ENCODE assay signal across 30 cellular contexts in genomic region chr3:157464283-157464682, GRCh38. TPM values are rescaled to one million over a fixed set of nuclear protein-coding genes. Genes with fewer than 3 reads are reported as not detected.
DNase-seq lines count a peak whose midpoint lies in the region; ATAC-seq and TF ChIP-seq lines count a peak whose summit lies in the region.
"Had no signal": no experiment of that assay in that cellular context is flagged by ENCODE, and none has a peak within 500 bp of the region (broad histone marks: within the 10 kb centered on the region; RNA-seq: fewer than 3 reads in every experiment).

No MANE protein-coding gene starts in this region.

- DNase-seq in HFFc6 (peak; percentile 57), NCI-H2171 treated with DMSO at 0.1 percent for 48 hours (lab: John Stamatoyannopoulos, UW) (peak; percentile 65), fibroblast of lung (ENCODE audit: low read depth in 2 of 2) (peak; percentile 60 to 62), myocyte (ENCODE audit: low read depth) (peak; percentile 57), ovary (no peak), glutamatergic neuron (no peak), mucosa of descending colon (no peak), ureter (ENCODE audit: low spot score) (no peak)
- DNase-seq: activated CD4-positive, alpha-beta T cell treated with anti-CD3 and anti-CD28 coated beads, Interleukin-2, amount 10 ng/mL, durations not matched to agents 24 days and 14 days; activated effector memory CD4-positive, alpha-beta T cell treated with Interleukin-2 at 50 U/mL for 16 hours; activated T-cell treated with anti-CD3 and anti-CD28 coated beads, Interleukin-2, amount 50 U/mL, for 1 hour; anterior cingulate cortex; C1 segment of cervical spinal cord; COR-L47; cortex of kidney; effector memory CD8-positive, alpha-beta T cell; kidney glomerular epithelial cell; NCI-H1930; NCI-H774; retina; spleen; stimulated activated CD4-positive, alpha-beta T cell treated with anti-CD3 and anti-CD28 coated beads, Interleukin-2, amount 100 ng/mL, for 24 hours; stimulated activated naive CD8-positive, alpha-beta T cell treated with anti-CD3 and anti-CD28 coated beads, Interleukin-15, Interleukin-2, amounts not matched to agents 100 U/mL and 50 U/mL, for 24 hours; T-cell had no signal

- no peaks in the 10 kb centered on the region for H3K36me3 ChIP-seq in fibroblast of lung (ENCODE audit: control insufficient read depth, insufficient read depth, low read length)
- H3K36me3 ChIP-seq in ovary = no peaks in the 10 kb centered on the region
- H3K36me3 ChIP-seq in mucosa of descending colon (ENCODE audit: low read depth) = no peaks in the 10 kb centered on the region
- H3K36me3 ChIP-seq: cardiac muscle cell, SJSA1, spleen had no signal

- no peak overlapping the region for H3K9ac ChIP-seq in fibroblast of lung (ENCODE audit: insufficient read depth, low read length)

- H3K9me3 ChIP-seq in fibroblast of lung (ENCODE audit: control insufficient read depth, insufficient read depth, low read depth, low read length) (no peaks in the 10 kb centered on the region), ovary (no peaks in the 10 kb centered on the region), mucosa of descending colon (no peaks in the 10 kb centered on the region)
- H3K9me3 ChIP-seq: SJSA1, spleen had no signal

- H3K27me3 Mint-ChIP-seq in HFFc6 (ENCODE audit: insufficient read depth) = no peaks in the 10 kb centered on the region; the same call in 1 of the 2 replicates
- H3K27me3 Mint-ChIP-seq in glutamatergic neuron (ENCODE audit: unreplicated experiment) = no peaks in the 10 kb centered on the region

- H3K79me2 ChIP-seq in fibroblast of lung (ENCODE audit: control insufficient read depth, insufficient read depth, low read length) = no peaks in the 10 kb centered on the region

- H3K4me3 Mint-ChIP-seq in HFFc6 (peak overlapping the region; percentile 33; the same call in 1 of the 2 replicates), glutamatergic neuron (ENCODE audit: unreplicated experiment) (no peak overlapping the region)
- H3K4me3 Mint-ChIP-seq: activated CD4-positive, alpha-beta T cell treated with anti-CD3 and anti-CD28 coated beads, Interleukin-2, amount 10 ng/mL, durations not matched to agents 24 days and 14 days; effector memory CD8-positive, alpha-beta T cell; nephron; T-cell had no signal

- no peak for TF ChIP-seq EP300 in ovary (IDR thresholded peaks at IDR 0.05)

- H3K4me2 ChIP-seq in fibroblast of lung (ENCODE audit: extremely low read depth, insufficient read depth, low read length) = peak overlapping the region; percentile 25

- WGBS in ovary, 3 donors = 58 to 78% (median 58%) methylated on average over 3 of the region's 3 CpGs

- H2AFZ ChIP-seq in fibroblast of lung (ENCODE audit: low read length) = no peak overlapping the region

- H3K27ac Mint-ChIP-seq in HFFc6 (peak overlapping the region; percentile 77), glutamatergic neuron (ENCODE audit: unreplicated experiment) (no peak overlapping the region)
- H3K27ac Mint-ChIP-seq: activated CD4-positive, alpha-beta T cell treated with anti-CD3 and anti-CD28 coated beads, Interleukin-2, amount 10 ng/mL, durations not matched to agents 24 days and 14 days; activated naive CD4-positive, alpha-beta T cell treated with anti-CD3 and anti-CD28 coated beads, Interleukin-2, amount 50 U/mL, for 72 hours; effector memory CD8-positive, alpha-beta T cell; nephron; T-cell had no signal

- ATAC-seq in mucosa of descending colon = no peak
- ATAC-seq: activated naive CD4-positive, alpha-beta T cell treated with anti-CD3 and anti-CD28 coated beads, Interleukin-2, amount 50 U/mL, for 72 hours; effector memory CD8-positive, alpha-beta T cell; HCT116; stimulated activated naive CD8-positive, alpha-beta T cell treated with anti-CD3 and anti-CD28 coated beads, Interleukin-15, Interleukin-2, amounts not matched to agents 100 U/mL and 50 U/mL, for 24 hours; T-cell had no signal

- H3K36me3 Mint-ChIP-seq in HFFc6 (ENCODE audit: low read depth) = peaks cover 55% of the 10 kb centered on the region
- no peaks in the 10 kb centered on the region for H3K36me3 Mint-ChIP-seq in glutamatergic neuron (ENCODE audit: unreplicated experiment)
- H3K36me3 Mint-ChIP-seq: activated naive CD4-positive, alpha-beta T cell treated with anti-CD3 and anti-CD28 coated beads, Interleukin-2, amount 50 U/mL, for 72 hours; T-cell had no signal

- H3K27me3 ChIP-seq in fibroblast of lung (ENCODE audit: control insufficient read depth, insufficient read depth, low read length) = no peaks in the 10 kb centered on the region
- no peaks in the 10 kb centered on the region for H3K27me3 ChIP-seq in ovary
- H3K27me3 ChIP-seq: SJSA1 had no signal

- intact Hi-C loops in ovary (cut with DNase I) = no loop called here
- intact Hi-C loops in mucosa of descending colon (cut with DNase I, micrococcal nuclease) = no loop called here

- TF ChIP-seq CTCF in HFFc6 (IDR thresholded peaks at IDR 0.05) = no peak
- no peak for TF ChIP-seq CTCF in fibroblast of lung (conservative IDR thresholded peaks at IDR 0.05 in 1 of 2, IDR thresholded peaks at IDR 0.05 in 1 of 2; ENCODE audit: low read depth in 1 of 2, low read length in 2 of 2)
- no peak for TF ChIP-seq CTCF in ovary (IDR thresholded peaks at IDR 0.05)
- no peak for TF ChIP-seq CTCF in glutamatergic neuron (IDR thresholded peaks at IDR 0.05; ENCODE audit: partially characterized antibody, unreplicated experiment)
- no peak for TF ChIP-seq CTCF in mucosa of descending colon (IDR thresholded peaks at IDR 0.05)

- H3K4me1 ChIP-seq in fibroblast of lung (ENCODE audit: control insufficient read depth, extremely low read depth, insufficient read depth, low read length) (peaks cover 20% of the 10 kb centered on the region), ovary (ENCODE audit: insufficient read depth) (no peaks in the 10 kb centered on the region), mucosa of descending colon (ENCODE audit: low read depth) (no peaks in the 10 kb centered on the region)
- H3K4me1 ChIP-seq: spleen had no signal

- H3K9me3 Mint-ChIP-seq in HFFc6 (no peaks in the 10 kb centered on the region), glutamatergic neuron (ENCODE audit: unreplicated experiment) (no peaks in the 10 kb centered on the region)
- H3K9me3 Mint-ChIP-seq: activated CD4-positive, alpha-beta T cell treated with anti-CD3 and anti-CD28 coated beads, Interleukin-2, amount 10 ng/mL, durations not matched to agents 24 days and 14 days; activated naive CD4-positive, alpha-beta T cell treated with anti-CD3 and anti-CD28 coated beads, Interleukin-2, amount 50 U/mL, for 72 hours; nephron; T-cell had no signal

- H3K4me1 Mint-ChIP-seq in HFFc6 (ENCODE audit: low read depth) (peaks cover 86% of the 10 kb centered on the region), glutamatergic neuron (ENCODE audit: low read depth, unreplicated experiment) (no peaks in the 10 kb centered on the region)
- H3K4me1 Mint-ChIP-seq: activated CD4-positive, alpha-beta T cell treated with anti-CD3 and anti-CD28 coated beads, Interleukin-2, amount 10 ng/mL, durations not matched to agents 24 days and 14 days; T-cell had no signal

- no peaks in the 10 kb centered on the region for H4K20me1 ChIP-seq in fibroblast of lung (ENCODE audit: control insufficient read depth, extremely low read depth, insufficient read depth, low read length)

- no peak for TF ChIP-seq POLR2A in ovary (IDR thresholded peaks at IDR 0.05)

- H3K27ac ChIP-seq in fibroblast of lung (ENCODE audit: insufficient read depth, low read length) (no peak overlapping the region), ovary (no peak overlapping the region)
- H3K27ac ChIP-seq: cardiac muscle cell, SJSA1, spleen had no signal

- H3K4me3 ChIP-seq in fibroblast of lung (replicated peaks in 1 of 4; ENCODE audit: control extremely low read depth in 1 of 4, insufficient read depth in 1 of 4, low read depth in 3 of 4, low read length in 4 of 4) = no peak overlapping the region
- no peak overlapping the region for H3K4me3 ChIP-seq in ovary
- no peak overlapping the region for H3K4me3 ChIP-seq in mucosa of descending colon
- H3K4me3 ChIP-seq: cardiac muscle cell, lung, SJSA1, spleen had no signal

RNA-seq across cellular contexts. Expression of gene PTX3, which starts 27.6 kb away (rescaled TPM):
- total RNA-seq in HFFc6 (2021; fragmentation: NEBNext Ultra II Directional; extraction: Animal tissue kit (Norgen Biotek cat#: 25700)) = 10 to 100 TPM; 21.0 to 45.4 (median 44.5) TPM
- 464 and 549 TPM in 2 replicates for total RNA-seq in fibroblast of lung
- polyA plus RNA-seq in fibroblast of lung = 405 and 555 TPM in 2 replicates
- polyA plus RNA-seq in fibroblast of lung (2012) = 389 and 532 TPM in 2 replicates
- 126 and 130 TPM in 2 replicates for polyA minus RNA-seq in fibroblast of lung (ENCODE audit: low replicate concordance)
- total RNA-seq in myocyte = 11.9 and 21.0 TPM in 2 replicates
- 55.0 TPM for polyA plus RNA-seq in myocyte (2012)
- 1 to 10 TPM in 5 of 7 donors, under 1 TPM in 1, not detected in 1; 0.61 to 2.3 (median 1.6) TPM for total RNA-seq in ovary
- 1 to 10 TPM; 2.9 to 3.0 TPM for polyA plus RNA-seq in ovary
- 2.4 TPM for total RNA-seq in glutamatergic neuron (ENCODE audit: unreplicated experiment)
- total RNA-seq in mucosa of descending colon = 1 to 10 TPM in 2 of 3 donors, under 1 TPM in 1; 0.38 to 3.7 (median 1.1) TPM
- total RNA-seq in ureter = 2.1 TPM
- total RNA-seq: activated CD4-positive, alpha-beta T cell treated with anti-CD3 and anti-CD28 coated beads, Interleukin-2, amount 10 ng/mL, durations not matched to agents 24 days and 14 days had no signal

RNA-seq across cellular contexts. Expression of gene VEPH1, which starts 38.9 kb away (rescaled TPM):
- total RNA-seq in HFFc6 (2021; fragmentation: NEBNext Ultra II Directional; extraction: Animal tissue kit (Norgen Biotek cat#: 25700)) = 10 to 100 TPM; 33.3 to 72.7 (median 63.8) TPM
- total RNA-seq in fibroblast of lung = 21.1 and 34.7 TPM in 2 replicates
- 13.1 and 16.6 TPM in 2 replicates for polyA plus RNA-seq in fibroblast of lung
- polyA plus RNA-seq in fibroblast of lung (2012) = 10.2 and 10.6 TPM in 2 replicates
- 1.7 and 21.2 TPM in 2 replicates for polyA minus RNA-seq in fibroblast of lung (ENCODE audit: low replicate concordance)
- 17.0 and 29.3 TPM in 2 replicates for total RNA-seq in myocyte
- 3.3 TPM for polyA plus RNA-seq in myocyte (2012)
- 1 to 10 TPM in 5 of 7 donors, under 1 TPM in 1, not detected in 1; 0.23 to 4.6 (median 1.9) TPM for total RNA-seq in ovary
- polyA plus RNA-seq in ovary = 1 to 10 TPM in 1 of 2 donors, under 1 TPM in 1; 0.48 to 1.3 TPM
- 9.3 TPM for total RNA-seq in glutamatergic neuron (ENCODE audit: unreplicated experiment)
- 1 to 10 TPM; 1.5 to 6.3 (median 4.8) TPM for total RNA-seq in mucosa of descending colon
- total RNA-seq in ureter = 10.8 TPM
- total RNA-seq: activated CD4-positive, alpha-beta T cell treated with anti-CD3 and anti-CD28 coated beads, Interleukin-2, amount 10 ng/mL, durations not matched to agents 24 days and 14 days; activated naive CD4-positive, alpha-beta T cell treated with anti-CD3 and anti-CD28 coated beads, Interleukin-2, amount 50 U/mL, for 72 hours had no signal

Comparison
In these comparisons a context has a peak if more than half of its experiments do, and no peak if none do; other contexts are left out.
1. DNase-seq: peak in HFFc6 (single experiment), NCI-H2171 treated with DMSO at 0.1 percent for 48 hours (single experiment), fibroblast of lung (2 of 2) and myocyte (single experiment); none in ovary (0 of 5), glutamatergic neuron (single experiment), mucosa of descending colon (0 of 3) and ureter (single experiment).
2. RNA of gene PTX3, which starts 27.6 kb away (total RNA-seq): 464 to 549 TPM in fibroblast of lung; 21.0 to 45.4 TPM in HFFc6, 11.9 to 21.0 TPM in myocyte, 2.4 TPM in glutamatergic neuron (single experiment), 2.1 TPM in ureter (single experiment), 0.61 to 2.3 TPM in ovary and 0.38 to 3.7 TPM in mucosa of descending colon; every median in the first group is over 10 times any median in the second.